1 cellular context compared by ENCODE assay signal in genomic region chr17:48723555-48724239, GRCh38.
TF ChIP-seq lines count a peak whose summit lies in the region.

No MANE protein-coding gene starts in this region.

TF ChIP-seq in WTC11, 78 proteins besides CTCF, POLR2A, EP300 and RAD21 (continued from another document):
- TF ChIP-seq RORB (CRISPR knock-in tag; IDR thresholded peaks at IDR 0.05) (no peak), AFF4 (CRISPR knock-in tag; IDR thresholded peaks at IDR 0.05; ENCODE audit: borderline replicate concordance) (no peak), GABPB1 (CRISPR knock-in tag; IDR thresholded peaks at IDR 0.05) (no peak), ZBTB21 (CRISPR knock-in tag; IDR thresholded peaks at IDR 0.05; ENCODE audit: borderline replicate concordance) (no peak), ATF1 (CRISPR knock-in tag; IDR thresholded peaks at IDR 0.05) (no peak), ZNF219 (CRISPR knock-in tag; IDR thresholded peaks at IDR 0.05; ENCODE audit: borderline replicate concordance) (no peak), HMGXB4 (CRISPR knock-in tag; IDR thresholded peaks at IDR 0.05) (no peak), ATF2 (CRISPR knock-in tag; IDR thresholded peaks at IDR 0.05; ENCODE audit: borderline replicate concordance, low read depth) (no peak), ZNF396 (CRISPR knock-in tag; IDR thresholded peaks at IDR 0.05; ENCODE audit: borderline replicate concordance) (no peak)
- TF ChIP-seq, protein P1, sequence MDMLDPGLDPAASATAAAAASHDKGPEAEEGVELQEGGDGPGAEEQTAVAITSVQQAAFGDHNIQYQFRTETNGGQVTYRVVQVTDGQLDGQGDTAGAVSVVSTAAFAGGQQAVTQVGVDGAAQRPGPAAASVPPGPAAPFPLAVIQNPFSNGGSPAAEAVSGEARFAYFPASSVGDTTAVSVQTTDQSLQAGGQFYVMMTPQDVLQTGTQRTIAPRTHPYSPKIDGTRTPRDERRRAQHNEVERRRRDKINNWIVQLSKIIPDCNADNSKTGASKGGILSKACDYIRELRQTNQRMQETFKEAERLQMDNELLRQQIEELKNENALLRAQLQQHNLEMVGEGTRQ (CRISPR knock-in tag; IDR thresholded peaks at IDR 0.05) = no peak
- TF ChIP-seq, protein P2, sequence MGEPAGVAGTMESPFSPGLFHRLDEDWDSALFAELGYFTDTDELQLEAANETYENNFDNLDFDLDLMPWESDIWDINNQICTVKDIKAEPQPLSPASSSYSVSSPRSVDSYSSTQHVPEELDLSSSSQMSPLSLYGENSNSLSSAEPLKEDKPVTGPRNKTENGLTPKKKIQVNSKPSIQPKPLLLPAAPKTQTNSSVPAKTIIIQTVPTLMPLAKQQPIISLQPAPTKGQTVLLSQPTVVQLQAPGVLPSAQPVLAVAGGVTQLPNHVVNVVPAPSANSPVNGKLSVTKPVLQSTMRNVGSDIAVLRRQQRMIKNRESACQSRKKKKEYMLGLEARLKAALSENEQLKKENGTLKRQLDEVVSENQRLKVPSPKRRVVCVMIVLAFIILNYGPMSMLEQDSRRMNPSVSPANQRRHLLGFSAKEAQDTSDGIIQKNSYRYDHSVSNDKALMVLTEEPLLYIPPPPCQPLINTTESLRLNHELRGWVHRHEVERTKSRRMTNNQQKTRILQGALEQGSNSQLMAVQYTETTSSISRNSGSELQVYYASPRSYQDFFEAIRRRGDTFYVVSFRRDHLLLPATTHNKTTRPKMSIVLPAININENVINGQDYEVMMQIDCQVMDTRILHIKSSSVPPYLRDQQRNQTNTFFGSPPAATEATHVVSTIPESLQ (CRISPR knock-in tag; IDR thresholded peaks at IDR 0.05) = no peak
- TF ChIP-seq, protein P3, sequence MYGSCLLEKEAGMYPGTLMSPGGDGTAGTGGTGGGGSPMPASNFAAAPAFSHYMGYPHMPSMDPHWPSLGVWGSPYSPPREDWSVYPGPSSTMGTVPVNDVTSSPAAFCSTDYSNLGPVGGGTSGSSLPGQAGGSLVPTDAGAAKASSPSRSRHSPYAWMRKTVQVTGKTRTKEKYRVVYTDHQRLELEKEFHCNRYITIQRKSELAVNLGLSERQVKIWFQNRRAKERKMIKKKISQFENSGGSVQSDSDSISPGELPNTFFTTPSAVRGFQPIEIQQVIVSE (CRISPR knock-in tag; IDR thresholded peaks at IDR 0.05; ENCODE audit: borderline replicate concordance) = no peak
